Comparison of ENCODE assay signal across 9 cellular contexts in genomic region chr3:158768361-158768787, GRCh38. TPM values are rescaled to one million over a fixed set of nuclear protein-coding genes. Genes with fewer than 3 reads are reported as not detected.
DNase-seq lines count a peak whose midpoint lies in the region; ATAC-seq and TF ChIP-seq lines count a peak whose summit lies in the region.
"Had no signal": no experiment of that assay in that cellular context is flagged by ENCODE, and none has a peak within 500 bp of the region (broad histone marks: within the 10 kb centered on the region; RNA-seq: fewer than 3 reads in every experiment).

No MANE protein-coding gene starts in this region.

- H3K79me2 ChIP-seq in neural progenitor cell (ENCODE audit: low read depth) (no peaks in the 10 kb centered on the region), Karpas-422 (ENCODE audit: low read length) (no peaks in the 10 kb centered on the region)

- H2AFZ ChIP-seq in neural progenitor cell (replicated peaks) (peak overlapping the region; percentile 53), Karpas-422 (ENCODE audit: low read length) (no peak overlapping the region)

- H3K36me3 ChIP-seq in SJSA1 (no peaks in the 10 kb centered on the region), gastroesophageal sphincter (no peaks in the 10 kb centered on the region), neural progenitor cell (no peaks in the 10 kb centered on the region), Karpas-422 (ENCODE audit: insufficient read depth, low read length) (no peaks in the 10 kb centered on the region)
- no peaks in the 10 kb centered on the region for H3K36me3 ChIP-seq in naive thymus-derived CD4-positive, alpha-beta T cell (ENCODE audit: control insufficient read depth in 2 of 3, insufficient read depth in 3 of 3, low read length in 3 of 3)

- WGBS in gastroesophageal sphincter (ENCODE audit: low coverage in 1 of 2), 2 donors: 0 to 20% methylated on average over 2 of the region's 7 CpGs

- H3K4me3 Mint-ChIP-seq in neural progenitor cell: no peak overlapping the region
- no peak overlapping the region for H3K4me3 Mint-ChIP-seq in stimulated activated memory B cell treated with anti-CD40 and anti-IgM and Interleukin-4, amounts not matched to agents 10 μg/mL and 1 μg/mL and 100 μg/mL, for 72 hours
- no peak overlapping the region for H3K4me3 Mint-ChIP-seq in naive thymus-derived CD4-positive, alpha-beta T cell
- H3K4me3 Mint-ChIP-seq: CD4-positive, alpha-beta memory T cell had no signal

- H3K27me3 ChIP-seq in SJSA1 (replicated peaks) (no peaks in the 10 kb centered on the region), gastroesophageal sphincter (no peaks in the 10 kb centered on the region), neural progenitor cell (no peaks in the 10 kb centered on the region), Karpas-422 (ENCODE audit: low read length) (no peaks in the 10 kb centered on the region)
- H3K27me3 ChIP-seq in naive thymus-derived CD4-positive, alpha-beta T cell (ENCODE audit: control insufficient read depth in 2 of 2, insufficient read depth in 2 of 2, low read length in 2 of 2): no peaks in the 10 kb centered on the region

- TF ChIP-seq CTCF in AG10803 (conservative IDR thresholded peaks at IDR 0.05; ENCODE audit: low read length): no peak
- no peak for TF ChIP-seq CTCF in gastroesophageal sphincter (IDR thresholded peaks at IDR 0.05)
- TF ChIP-seq CTCF in neural progenitor cell (IDR thresholded peaks at IDR 0.05): no peak

- peak overlapping the region; percentile 77 for H3K27ac Mint-ChIP-seq in neural progenitor cell
- no peak overlapping the region for H3K27ac Mint-ChIP-seq in stimulated activated memory B cell treated with anti-CD40 and anti-IgM and Interleukin-4, amounts not matched to agents 10 μg/mL and 1 μg/mL and 100 μg/mL, for 72 hours
- no peak overlapping the region for H3K27ac Mint-ChIP-seq in naive thymus-derived CD4-positive, alpha-beta T cell
- H3K27ac Mint-ChIP-seq: CD4-positive, alpha-beta memory T cell had no signal

- no peaks in the 10 kb centered on the region for H3K9me3 Mint-ChIP-seq in neural progenitor cell
- no peaks in the 10 kb centered on the region for H3K9me3 Mint-ChIP-seq in stimulated activated memory B cell treated with anti-CD40 and anti-IgM and Interleukin-4, amounts not matched to agents 10 μg/mL and 1 μg/mL and 100 μg/mL, for 72 hours
- no peaks in the 10 kb centered on the region for H3K9me3 Mint-ChIP-seq in naive thymus-derived CD4-positive, alpha-beta T cell
- H3K9me3 Mint-ChIP-seq: CD4-positive, alpha-beta memory T cell had no signal

- intact Hi-C loops in naive thymus-derived CD4-positive, alpha-beta T cell (cut with micrococcal nuclease): no loop called here

- no peaks in the 10 kb centered on the region for H4K20me1 ChIP-seq in neural progenitor cell (ENCODE audit: low read depth)
- H4K20me1 ChIP-seq in Karpas-422 (ENCODE audit: insufficient read depth, low read depth, low read length): no peaks in the 10 kb centered on the region

- peaks cover 29% of the 10 kb centered on the region for H3K4me1 ChIP-seq in SJSA1 (replicated peaks)
- peaks cover 41 to 84% (median 41%) of the 10 kb centered on the region in 3 donors for H3K4me1 ChIP-seq in gastroesophageal sphincter
- H3K4me1 ChIP-seq in neural progenitor cell: peaks cover 11% of the 10 kb centered on the region
- no peaks in the 10 kb centered on the region for H3K4me1 ChIP-seq in naive thymus-derived CD4-positive, alpha-beta T cell (ENCODE audit: control insufficient read depth in 2 of 2, insufficient read depth in 2 of 2, low read length in 2 of 2)
- no peaks in the 10 kb centered on the region for H3K4me1 ChIP-seq in Karpas-422 (ENCODE audit: low read length)

- CTCF ChIA-PET in naive thymus-derived CD4-positive, alpha-beta T cell (lab: Charles Lee): no interaction called here

- no peaks in the 10 kb centered on the region for H3F3A ChIP-seq in neural progenitor cell (ENCODE audit: low read depth)

- peaks cover 9% of the 10 kb centered on the region for H3K4me1 Mint-ChIP-seq in neural progenitor cell
- no peaks in the 10 kb centered on the region for H3K4me1 Mint-ChIP-seq in stimulated activated memory B cell treated with anti-CD40 and anti-IgM and Interleukin-4, amounts not matched to agents 10 μg/mL and 1 μg/mL and 100 μg/mL, for 72 hours
- H3K4me1 Mint-ChIP-seq in naive thymus-derived CD4-positive, alpha-beta T cell: peaks cover 0 to 12% (median 0%) of the 10 kb centered on the region in 7 donors

- H3K9ac ChIP-seq in neural progenitor cell (no peak overlapping the region), Karpas-422 (ENCODE audit: low read length) (no peak overlapping the region)

- H3K27me3 Mint-ChIP-seq in neural progenitor cell (ENCODE audit: insufficient read depth, low read depth): peaks cover 2% of the 10 kb centered on the region
- no peaks in the 10 kb centered on the region for H3K27me3 Mint-ChIP-seq in stimulated activated memory B cell treated with anti-CD40 and anti-IgM and Interleukin-4, amounts not matched to agents 10 μg/mL and 1 μg/mL and 100 μg/mL, for 72 hours
- no peaks in the 10 kb centered on the region for H3K27me3 Mint-ChIP-seq in naive thymus-derived CD4-positive, alpha-beta T cell
- H3K27me3 Mint-ChIP-seq: CD4-positive, alpha-beta memory T cell had no signal

- ATAC-seq in gastroesophageal sphincter: peak; percentile 50
- no peak for ATAC-seq in GM21619 (IDR thresholded peaks at IDR 0.05; ENCODE audit: unreplicated experiment)
- ATAC-seq in stimulated activated memory B cell treated with anti-CD40 and anti-IgM and Interleukin-4, amounts not matched to agents 10 μg/mL and 1 μg/mL and 100 μg/mL, for 72 hours: no peak
- ATAC-seq in naive thymus-derived CD4-positive, alpha-beta T cell: no peak

- TF ChIP-seq POLR2A in gastroesophageal sphincter (IDR thresholded peaks at IDR 0.05): no peak

- H3K9me3 ChIP-seq in SJSA1 (replicated peaks) (no peaks in the 10 kb centered on the region), gastroesophageal sphincter (no peaks in the 10 kb centered on the region), neural progenitor cell (ENCODE audit: low read depth) (no peaks in the 10 kb centered on the region), Karpas-422 (ENCODE audit: low read length) (no peaks in the 10 kb centered on the region)
- H3K9me3 ChIP-seq in naive thymus-derived CD4-positive, alpha-beta T cell (ENCODE audit: control insufficient read depth in 2 of 3, low read length in 3 of 3): no peaks in the 10 kb centered on the region

- no peak for TF ChIP-seq EP300 in gastroesophageal sphincter (IDR thresholded peaks at IDR 0.05)

- H3K4me3 ChIP-seq in AG10803 (ENCODE audit: low read length): no peak overlapping the region
- no peak overlapping the region for H3K4me3 ChIP-seq in SJSA1
- peak overlapping the region in 1 of 2 donors; percentile 22 for H3K4me3 ChIP-seq in gastroesophageal sphincter
- H3K4me3 ChIP-seq in neural progenitor cell: peak overlapping the region; percentile 13
- H3K4me3 ChIP-seq in naive thymus-derived CD4-positive, alpha-beta T cell (ENCODE audit: low read length): no peak overlapping the region
- H3K4me3 ChIP-seq in Karpas-422 (ENCODE audit: low read length): no peak overlapping the region

- POLR2A ChIA-PET in naive thymus-derived CD4-positive, alpha-beta T cell (lab: Charles Lee): no interaction called here

- H3K27ac ChIP-seq in SJSA1 (peak overlapping the region; percentile 90), gastroesophageal sphincter (peak overlapping the region; percentile 75 to 89 (median 84)), neural progenitor cell (no peak overlapping the region), Karpas-422 (ENCODE audit: low read length) (no peak overlapping the region)
- no peak overlapping the region for H3K27ac ChIP-seq in naive thymus-derived CD4-positive, alpha-beta T cell (ENCODE audit: low read depth, low read length)

- DNase-seq in AG10803 (ENCODE audit: low read depth): peak; percentile 42
- peak; percentile 42 to 53 for DNase-seq in SJSA1 (ENCODE audit: low read depth in 1 of 2, low spot score in 2 of 2)
- DNase-seq in neural progenitor cell (ENCODE audit: low spot score): peak; percentile 74
- DNase-seq in naive thymus-derived CD4-positive, alpha-beta T cell: no peak
- DNase-seq in Karpas-422: no peak
- DNase-seq: CD4-positive, alpha-beta memory T cell had no signal

- H3K4me2 ChIP-seq in neural progenitor cell (peak overlapping the region; percentile 69), Karpas-422 (ENCODE audit: low read depth, low read length, poor library complexity, severe bottlenecking) (no peak overlapping the region)

- no peaks in the 10 kb centered on the region for H3K36me3 Mint-ChIP-seq in neural progenitor cell
- H3K36me3 Mint-ChIP-seq in stimulated activated memory B cell treated with anti-CD40 and anti-IgM and Interleukin-4, amounts not matched to agents 10 μg/mL and 1 μg/mL and 100 μg/mL, for 72 hours: peaks cover 17% of the 10 kb centered on the region
- H3K36me3 Mint-ChIP-seq in naive thymus-derived CD4-positive, alpha-beta T cell: peaks cover 0 to 8% (median 4%) of the 10 kb centered on the region in 5 donors

- no peaks in the 10 kb centered on the region for H3K9me2 ChIP-seq in Karpas-422 (replicated peaks; ENCODE audit: insufficient read depth, low read length)

RNA-seq across cellular contexts. Expression of gene MFSD1, which starts 33.5 kb away (rescaled TPM):
- total RNA-seq in SJSA1 (2014; rRNA removed; shearing (Covaris generic)): 46.4 and 55.9 TPM in 2 replicates
- total RNA-seq in gastroesophageal sphincter (10 to 100 TPM; 36.3 to 93.8 (median 65.2) TPM), neural progenitor cell (ENCODE audit: low replicate concordance) (13.4 and 16.0 TPM in 2 replicates)
- 10 to 100 TPM; 24.6 to 66.0 (median 31.1) TPM for total RNA-seq in naive thymus-derived CD4-positive, alpha-beta T cell
- polyA plus RNA-seq in naive thymus-derived CD4-positive, alpha-beta T cell: 10 to 100 TPM; 52.9 to 54.6 TPM
- total RNA-seq in Karpas-422 (2014; rRNA removed; shearing (Covaris generic); ENCODE audit: low replicate concordance): 64.7 and 114 TPM in 2 replicates

RNA-seq across cellular contexts. Expression of gene RARRES1, which starts 36.1 kb away (rescaled TPM):
- 0.66 and 4.9 TPM in 2 replicates for total RNA-seq in SJSA1 (2014; rRNA removed; shearing (Covaris generic))
- total RNA-seq in gastroesophageal sphincter (100 to 1,000 TPM in 1 of 4 donors, 10 to 100 TPM in 2, 1 to 10 TPM in 1; 4.8 to 110 (median 42.7) TPM), neural progenitor cell (ENCODE audit: low replicate concordance) (0.21 and 0.62 TPM in 2 replicates)
- total RNA-seq in naive thymus-derived CD4-positive, alpha-beta T cell: not detected
- polyA plus RNA-seq in naive thymus-derived CD4-positive, alpha-beta T cell: not detected
- total RNA-seq in Karpas-422 (2014; rRNA removed; shearing (Covaris generic); ENCODE audit: low replicate concordance): not detected in 2 replicates
- total RNA-seq: CD4-positive, alpha-beta memory T cell had no signal
- polyA plus RNA-seq: CD4-positive, alpha-beta memory T cell had no signal

Comparison
In these comparisons a context has a peak if more than half of its experiments do, and no peak if none do; other contexts are left out.
1. DNase-seq: peak in AG10803 (single experiment), SJSA1 (2 of 2) and neural progenitor cell (single experiment); none in naive thymus-derived CD4-positive, alpha-beta T cell (0 of 9) and Karpas-422 (single experiment).
2. H3K27ac ChIP-seq: peak in SJSA1 (single experiment) and gastroesophageal sphincter (4 of 4); none in neural progenitor cell (single experiment), naive thymus-derived CD4-positive, alpha-beta T cell (single experiment) and Karpas-422 (single experiment).